11 cellular contexts compared by ENCODE assay signal in the genomic region with DNA sequence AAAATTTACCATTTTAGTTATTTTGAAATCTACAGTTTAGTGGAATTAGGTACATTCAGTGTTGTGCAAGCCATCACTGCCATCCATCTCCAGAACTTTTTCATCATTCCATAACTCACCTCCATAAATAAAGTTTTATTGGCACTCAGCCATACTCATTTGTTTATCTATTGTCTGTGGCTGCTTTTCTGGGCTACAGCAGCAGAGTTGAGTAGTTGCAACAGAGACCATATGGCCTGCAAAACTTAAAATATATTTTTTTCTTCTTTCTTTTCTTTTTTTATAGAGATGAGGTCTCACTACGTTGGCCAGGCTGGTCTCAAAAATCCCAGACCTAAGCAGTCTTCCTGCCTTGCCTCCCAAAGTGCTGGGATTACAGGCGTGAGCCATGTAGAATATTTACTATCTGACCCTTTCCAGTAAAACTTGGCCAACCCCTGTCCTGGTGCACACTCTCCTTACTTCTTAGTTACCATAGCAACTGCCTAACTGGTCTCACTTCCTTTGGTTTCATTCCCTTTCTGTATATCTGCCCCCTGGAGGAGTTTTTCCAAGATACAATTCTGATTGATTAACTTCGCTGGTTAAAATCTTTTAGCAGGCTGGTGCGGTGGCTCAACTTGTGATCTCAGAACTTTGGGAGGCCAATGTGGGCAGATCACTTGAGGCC.
DNase-seq lines count a peak whose midpoint lies in the region; ATAC-seq and TF ChIP-seq lines count a peak whose summit lies in the region.
"Had no signal": no experiment of that assay in that cellular context is flagged by ENCODE, and none has a peak within 500 bp of the region (broad histone marks: within the 10 kb centered on the region; RNA-seq: fewer than 3 reads in every experiment).

No MANE protein-coding gene starts in this region.

- ATAC-seq in Right ventricle myocardium superior (ENCODE audit: poor library complexity), result no peak
- peak; percentile 46 for ATAC-seq in SK-N-SH treated with all-trans-retinoic acid at 6 μM for 48 hours
- ATAC-seq in GM19023 (IDR thresholded peaks at IDR 0.05; ENCODE audit: unreplicated experiment), result no peak

- H3K27ac ChIP-seq in cardiac muscle cell, result no peak overlapping the region
- H3K27ac ChIP-seq in stomach smooth muscle (ENCODE audit: low read length), result peak overlapping the region; percentile 24

- H3K36me3 ChIP-seq in cardiac muscle cell, result no peaks in the 10 kb centered on the region
- H3K36me3 ChIP-seq in stomach smooth muscle (ENCODE audit: control insufficient read depth in 2 of 2, insufficient read depth in 2 of 2, low read length in 2 of 2), result no peaks in the 10 kb centered on the region

- H3K27me3 ChIP-seq in cardiac muscle cell, result no peaks in the 10 kb centered on the region
- H3K27me3 ChIP-seq in stomach smooth muscle (ENCODE audit: control insufficient read depth in 1 of 2, insufficient read depth in 2 of 2, low read length in 2 of 2), result no peaks in the 10 kb centered on the region

- DNase-seq in cardiac muscle cell (ENCODE audit: low read depth in 1 of 2, low spot score in 1 of 2) (peak in 1 of 2 donors; percentile 88), Right ventricle myocardium superior (no peak), foreskin melanocyte (peak; percentile 5), DMS53 treated with DMSO at 0.1 percent for 48 hours (lab: John Stamatoyannopoulos, UW; ENCODE audit: unreplicated experiment) (no peak), NCI-H2081 (lab: John Stamatoyannopoulos, UW) (no peak)
- DNase-seq: C1 segment of cervical spinal cord; effector memory CD4-positive, alpha-beta T cell; SIG-M5 had no signal

- no peak overlapping the region for H3K4me3 ChIP-seq in cardiac muscle cell
- no peak overlapping the region for H3K4me3 ChIP-seq in stomach smooth muscle (ENCODE audit: low read length in 2 of 2)

- peak; percentile 45 for TF ChIP-seq CTCF in cardiac muscle cell (IDR thresholded peaks at IDR 0.05; ENCODE audit: low read depth, low read length)

- H3K4me1 ChIP-seq in cardiac muscle cell (ENCODE audit: low read depth) (peaks cover 44% of the 10 kb centered on the region), stomach smooth muscle (ENCODE audit: control insufficient read depth, insufficient read depth, low read length) (peaks cover 69% of the 10 kb centered on the region)

- H3K9ac ChIP-seq in stomach smooth muscle (ENCODE audit: low read length in 2 of 2), result no peak overlapping the region

- intact Hi-C loops in Right ventricle myocardium superior (cut with DNase I), result no loop called here

- H3K9me3 ChIP-seq in cardiac muscle cell (ENCODE audit: low read depth), result no peaks in the 10 kb centered on the region
- H3K9me3 ChIP-seq in stomach smooth muscle (ENCODE audit: control insufficient read depth in 2 of 2, low read length in 2 of 2), result no peaks in the 10 kb centered on the region

TF ChIP-seq in SK-N-SH treated with all-trans-retinoic acid at 6 μM for 48 hours, 23 proteins besides CTCF, POLR2A, EP300 and RAD21:
- TF ChIP-seq, protein P1, sequence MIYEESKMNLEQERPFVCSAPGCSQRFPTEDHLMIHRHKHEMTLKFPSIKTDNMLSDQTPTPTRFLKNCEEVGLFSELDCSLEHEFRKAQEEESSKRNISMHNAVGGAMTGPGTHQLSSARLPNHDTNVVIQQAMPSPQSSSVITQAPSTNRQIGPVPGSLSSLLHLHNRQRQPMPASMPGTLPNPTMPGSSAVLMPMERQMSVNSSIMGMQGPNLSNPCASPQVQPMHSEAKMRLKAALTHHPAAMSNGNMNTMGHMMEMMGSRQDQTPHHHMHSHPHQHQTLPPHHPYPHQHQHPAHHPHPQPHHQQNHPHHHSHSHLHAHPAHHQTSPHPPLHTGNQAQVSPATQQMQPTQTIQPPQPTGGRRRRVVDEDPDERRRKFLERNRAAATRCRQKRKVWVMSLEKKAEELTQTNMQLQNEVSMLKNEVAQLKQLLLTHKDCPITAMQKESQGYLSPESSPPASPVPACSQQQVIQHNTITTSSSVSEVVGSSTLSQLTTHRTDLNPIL (CRISPR knock-in tag; IDR thresholded peaks at IDR 0.05; ENCODE audit: low read depth), result no peak
- TF ChIP-seq PPARA (CRISPR knock-in tag; IDR thresholded peaks at IDR 0.05; ENCODE audit: borderline replicate concordance), result no peak
- TF ChIP-seq CSDC2 (CRISPR knock-in tag; IDR thresholded peaks at IDR 0.05), result no peak
- TF ChIP-seq ARNTL (CRISPR knock-in tag; IDR thresholded peaks at IDR 0.05; ENCODE audit: borderline replicate concordance, low read depth), result no peak
- TF ChIP-seq, protein P2, sequence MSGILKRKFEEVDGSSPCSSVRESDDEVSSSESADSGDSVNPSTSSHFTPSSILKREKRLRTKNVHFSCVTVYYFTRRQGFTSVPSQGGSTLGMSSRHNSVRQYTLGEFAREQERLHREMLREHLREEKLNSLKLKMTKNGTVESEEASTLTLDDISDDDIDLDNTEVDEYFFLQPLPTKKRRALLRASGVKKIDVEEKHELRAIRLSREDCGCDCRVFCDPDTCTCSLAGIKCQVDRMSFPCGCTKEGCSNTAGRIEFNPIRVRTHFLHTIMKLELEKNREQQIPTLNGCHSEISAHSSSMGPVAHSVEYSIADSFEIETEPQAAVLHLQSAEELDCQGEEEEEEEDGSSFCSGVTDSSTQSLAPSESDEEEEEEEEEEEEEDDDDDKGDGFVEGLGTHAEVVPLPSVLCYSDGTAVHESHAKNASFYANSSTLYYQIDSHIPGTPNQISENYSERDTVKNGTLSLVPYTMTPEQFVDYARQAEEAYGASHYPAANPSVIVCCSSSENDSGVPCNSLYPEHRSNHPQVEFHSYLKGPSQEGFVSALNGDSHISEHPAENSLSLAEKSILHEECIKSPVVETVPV (CRISPR knock-in tag; IDR thresholded peaks at IDR 0.05), result no peak
- TF ChIP-seq TCF4 (CRISPR knock-in tag; IDR thresholded peaks at IDR 0.05; ENCODE audit: borderline replicate concordance), result no peak
- TF ChIP-seq RARB (CRISPR knock-in tag; IDR thresholded peaks at IDR 0.05), result no peak
- TF ChIP-seq, protein P3, sequence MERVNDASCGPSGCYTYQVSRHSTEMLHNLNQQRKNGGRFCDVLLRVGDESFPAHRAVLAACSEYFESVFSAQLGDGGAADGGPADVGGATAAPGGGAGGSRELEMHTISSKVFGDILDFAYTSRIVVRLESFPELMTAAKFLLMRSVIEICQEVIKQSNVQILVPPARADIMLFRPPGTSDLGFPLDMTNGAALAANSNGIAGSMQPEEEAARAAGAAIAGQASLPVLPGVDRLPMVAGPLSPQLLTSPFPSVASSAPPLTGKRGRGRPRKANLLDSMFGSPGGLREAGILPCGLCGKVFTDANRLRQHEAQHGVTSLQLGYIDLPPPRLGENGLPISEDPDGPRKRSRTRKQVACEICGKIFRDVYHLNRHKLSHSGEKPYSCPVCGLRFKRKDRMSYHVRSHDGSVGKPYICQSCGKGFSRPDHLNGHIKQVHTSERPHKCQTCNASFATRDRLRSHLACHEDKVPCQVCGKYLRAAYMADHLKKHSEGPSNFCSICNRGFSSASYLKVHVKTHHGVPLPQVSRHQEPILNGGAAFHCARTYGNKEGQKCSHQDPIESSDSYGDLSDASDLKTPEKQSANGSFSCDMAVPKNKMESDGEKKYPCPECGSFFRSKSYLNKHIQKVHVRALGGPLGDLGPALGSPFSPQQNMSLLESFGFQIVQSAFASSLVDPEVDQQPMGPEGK (CRISPR knock-in tag; IDR thresholded peaks at IDR 0.05; ENCODE audit: borderline replicate concordance), result no peak
- no peak for TF ChIP-seq ZFP30 (CRISPR knock-in tag; IDR thresholded peaks at IDR 0.05)
- TF ChIP-seq ZC3H10 (CRISPR knock-in tag; IDR thresholded peaks at IDR 0.05), result 0 out of 2 replicates have a peak, but pooled peaks have one; percentile 23
- TF ChIP-seq GLIS3 (CRISPR knock-in tag; IDR thresholded peaks at IDR 0.05), result no peak
- TF ChIP-seq, protein P4, sequence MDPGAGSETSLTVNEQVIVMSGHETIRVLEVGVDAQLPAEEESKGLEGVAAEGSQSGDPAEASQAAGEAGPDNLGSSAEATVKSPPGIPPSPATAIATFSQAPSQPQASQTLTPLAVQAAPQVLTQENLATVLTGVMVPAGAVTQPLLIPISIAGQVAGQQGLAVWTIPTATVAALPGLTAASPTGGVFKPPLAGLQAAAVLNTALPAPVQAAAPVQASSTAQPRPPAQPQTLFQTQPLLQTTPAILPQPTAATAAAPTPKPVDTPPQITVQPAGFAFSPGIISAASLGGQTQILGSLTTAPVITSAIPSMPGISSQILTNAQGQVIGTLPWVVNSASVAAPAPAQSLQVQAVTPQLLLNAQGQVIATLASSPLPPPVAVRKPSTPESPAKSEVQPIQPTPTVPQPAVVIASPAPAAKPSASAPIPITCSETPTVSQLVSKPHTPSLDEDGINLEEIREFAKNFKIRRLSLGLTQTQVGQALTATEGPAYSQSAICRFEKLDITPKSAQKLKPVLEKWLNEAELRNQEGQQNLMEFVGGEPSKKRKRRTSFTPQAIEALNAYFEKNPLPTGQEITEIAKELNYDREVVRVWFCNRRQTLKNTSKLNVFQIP (CRISPR knock-in tag; IDR thresholded peaks at IDR 0.05; ENCODE audit: borderline replicate concordance, low read depth), result no peak
- TF ChIP-seq ZFP3 (CRISPR knock-in tag; IDR thresholded peaks at IDR 0.05), result no peak
- no peak for TF ChIP-seq TOX (CRISPR knock-in tag; IDR thresholded peaks at IDR 0.05; ENCODE audit: borderline replicate concordance)
- TF ChIP-seq ISL1 (CRISPR knock-in tag; IDR thresholded peaks at IDR 0.05), result peak; percentile 56
- TF ChIP-seq ZNF565 (CRISPR knock-in tag; conservative IDR thresholded peaks at IDR 0.05; ENCODE audit: low read depth), result no peak
- no peak for TF ChIP-seq SNAI2 (CRISPR knock-in tag; IDR thresholded peaks at IDR 0.05)
